Comparison of ENCODE assay signal across 8 cellular contexts in the genomic region with DNA sequence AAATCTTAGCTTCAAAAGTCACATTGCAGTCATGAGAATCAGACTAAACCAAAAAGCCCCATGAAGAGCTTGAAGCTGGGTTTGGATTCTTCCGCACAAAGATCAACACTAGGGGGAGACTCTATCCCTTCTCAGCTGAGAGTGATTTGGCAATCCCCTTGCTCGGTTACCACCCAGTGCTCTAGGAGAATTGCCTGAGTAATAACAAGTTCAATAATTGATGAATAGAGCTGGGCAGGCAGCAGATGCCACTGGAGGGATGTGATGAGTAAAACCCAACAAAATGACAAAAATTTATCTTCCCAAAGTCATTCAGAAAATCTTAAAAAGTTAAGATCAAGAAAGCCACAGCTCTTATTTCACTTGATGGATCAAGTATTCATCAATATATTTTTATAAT.
DNase-seq lines count a peak whose midpoint lies in the region; ATAC-seq and TF ChIP-seq lines count a peak whose summit lies in the region.

No MANE protein-coding gene starts in this region.

- DNase-seq in GF-D8 (lab: John Stamatoyannopoulos, UW) (peak; percentile 31), HUDEP-2 (lab: John Stamatoyannopoulos, UW; ENCODE audit: unreplicated experiment in 76 of 76) (peak in 39 of 76 experiments; percentile 1 to 65 (median 30)), OCI-M1 (lab: John Stamatoyannopoulos, UW) (peak; percentile 87), Right ventricle myocardium superior (no peak), renal cortical epithelial cell (ENCODE audit: low read depth) (peak; percentile 87)
- peak; percentile 37 for DNase-seq in activated naive CD4-positive, alpha-beta T cell treated with anti-CD3 and anti-CD28 coated beads, Interleukin-2, amount 50 U/mL, for 16 hours

- intact Hi-C loops in Right ventricle myocardium superior (cut with DNase I): loop anchor here (10.0 kb wide), 1 partner anchor 191 kb away; no protein-coding TSS in a partner anchor

- peak; percentile 76 for ATAC-seq in GM21528 (IDR thresholded peaks at IDR 0.05; ENCODE audit: low FRiP score, unreplicated experiment)
- peak; percentile 87 for ATAC-seq in Right ventricle myocardium superior (ENCODE audit: poor library complexity)
- ATAC-seq in GM18505 (IDR thresholded peaks at IDR 0.05; ENCODE audit: unreplicated experiment): no peak

- TF ChIP-seq POLR2A in GM18505 (IDR thresholded peaks at IDR 0.05; ENCODE audit: borderline replicate concordance, extremely low read depth, insufficient read depth, insufficient read length): no peak
